ENCODE assay signal across 8 cellular contexts in the genomic region with DNA sequence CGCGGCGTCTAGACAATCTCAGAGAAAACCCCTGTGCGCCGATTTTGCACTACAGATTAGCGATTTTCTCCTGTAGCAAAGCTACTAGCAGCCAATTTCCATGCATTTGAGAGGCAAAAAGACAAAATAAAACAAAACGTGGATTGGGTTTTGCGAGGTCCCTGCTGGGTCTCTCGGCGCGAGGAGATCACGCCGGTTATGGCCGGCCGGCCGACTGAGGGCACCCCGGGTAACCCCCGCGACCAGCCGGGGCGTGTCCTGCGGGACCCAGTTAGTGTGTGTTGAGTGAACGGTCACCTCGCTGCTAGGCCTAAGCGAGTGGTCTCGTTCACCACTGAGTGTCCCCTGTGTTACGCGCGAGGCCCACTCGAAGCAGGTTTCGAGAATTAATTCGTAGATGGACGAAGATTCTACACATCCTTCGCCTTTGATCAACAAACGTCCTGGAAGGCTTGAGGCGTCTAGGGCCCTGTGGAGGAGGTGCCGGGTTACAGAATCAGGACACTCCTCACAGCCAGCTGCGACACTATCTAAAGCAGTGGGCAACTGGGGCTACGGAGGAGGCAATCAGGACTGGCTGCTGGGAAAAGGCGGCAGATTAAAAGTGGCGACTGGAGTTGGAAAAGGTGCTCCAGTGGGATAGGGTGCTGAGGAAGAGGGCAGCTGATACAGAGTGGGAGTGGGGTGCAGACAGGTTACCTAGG. TPM values are rescaled to one million over a fixed set of nuclear protein-coding genes. Genes with fewer than 3 reads are reported as not detected.
DNase-seq lines count a peak whose midpoint lies in the region; ATAC-seq, FAIRE-seq and TF ChIP-seq lines count a peak whose summit lies in the region.

No MANE protein-coding gene starts in this region.

- H3K36me3 Mint-ChIP-seq in activated T-cell treated with anti-CD3 and anti-CD28 coated beads, Interleukin-2, amount 50 U/mL, for 24 hours (ENCODE audit: low read depth) = peaks cover 40% of the 10 kb centered on the region

- H3K4me3 ChIP-seq in esophagus squamous epithelium (peak overlapping the region; percentile 72 to 100 (median 90)), neural cell (ENCODE audit: low read length) (peak overlapping the region; percentile 95)

- no peaks in the 10 kb centered on the region for H3K27me3 ChIP-seq in esophagus squamous epithelium
- H3K27me3 ChIP-seq in neural cell (ENCODE audit: insufficient read depth, low read depth, low read length) = no peaks in the 10 kb centered on the region

- H3K4me1 ChIP-seq in esophagus squamous epithelium = peaks cover 25 to 44% (median 30%) of the 10 kb centered on the region in 3 donors

- TF ChIP-seq EP300 in neural cell (conservative IDR thresholded peaks at IDR 0.05; ENCODE audit: poor library complexity, severe bottlenecking) = no peak

- peaks cover 0 to 16% (median 0%) of the 10 kb centered on the region in 3 donors for H3K36me3 ChIP-seq in esophagus squamous epithelium
- no peaks in the 10 kb centered on the region for H3K36me3 ChIP-seq in neural cell (ENCODE audit: insufficient read depth, low read length)

- H3K9ac ChIP-seq in neural cell (ENCODE audit: low read length) = peak overlapping the region; percentile 94

- H2AFZ ChIP-seq in neural cell (ENCODE audit: low read depth, low read length) = peak overlapping the region; percentile 66

- intact Hi-C loops in esophagus squamous epithelium (cut with DNase I) = no loop called here

- TF ChIP-seq RAD21 in neural cell (conservative IDR thresholded peaks at IDR 0.05) = no peak

- H4K20me1 ChIP-seq in neural cell (ENCODE audit: insufficient read depth) = peaks cover 6% of the 10 kb centered on the region

- peak overlapping the region; percentile 88 for H3K4me2 ChIP-seq in neural cell (ENCODE audit: low read length)

- no peaks in the 10 kb centered on the region for H3K9me2 ChIP-seq in neural cell (ENCODE audit: insufficient read depth, low read length)

- peak overlapping the region; percentile 86 for H3K4me3 Mint-ChIP-seq in activated T-cell treated with anti-CD3 and anti-CD28 coated beads, Interleukin-2, amount 50 U/mL, for 24 hours

- H3K9me3 Mint-ChIP-seq in activated T-cell treated with anti-CD3 and anti-CD28 coated beads, Interleukin-2, amount 50 U/mL, for 24 hours = no peaks in the 10 kb centered on the region

- FAIRE-seq in H54 (lab: Jason Lieb, UNC) (no peak), RCC 7860 (lab: Jason Lieb, UNC) (no peak)

- no peak for DNase-seq in activated T-cell treated with anti-CD3 and anti-CD28 coated beads, Interleukin-2, amount 50 U/mL, for 24 hours
- no peak for DNase-seq in activated T-cell treated with anti-CD3 and anti-CD28 coated beads for 4 hours
- peak; percentile 62 for DNase-seq in SK-N-DZ (ENCODE audit: low spot score)
- no peak for DNase-seq in esophagus squamous epithelium (lab: John Stamatoyannopoulos, UW)
- no peak for DNase-seq in H54 (ENCODE audit: insufficient read length, low spot score)
- no peak for DNase-seq in RCC 7860 (ENCODE audit: low spot score)

- no peaks in the 10 kb centered on the region for H3K9me3 ChIP-seq in esophagus squamous epithelium
- no peaks in the 10 kb centered on the region for H3K9me3 ChIP-seq in neural cell (ENCODE audit: low read length)

- H3F3A ChIP-seq in neural cell (ENCODE audit: insufficient read depth, low read length, poor library complexity, severe bottlenecking) = peaks cover 4% of the 10 kb centered on the region

- peaks cover 39% of the 10 kb centered on the region for H3K4me1 Mint-ChIP-seq in activated T-cell treated with anti-CD3 and anti-CD28 coated beads, Interleukin-2, amount 50 U/mL, for 24 hours (ENCODE audit: low read depth)

- H3K27ac ChIP-seq in esophagus squamous epithelium (peak overlapping the region; percentile 96 to 100 (median 98)), neural cell (ENCODE audit: low read length) (peak overlapping the region; percentile 95)

- H3K27me3 Mint-ChIP-seq in activated T-cell treated with anti-CD3 and anti-CD28 coated beads, Interleukin-2, amount 50 U/mL, for 24 hours = no peaks in the 10 kb centered on the region

- peaks cover 32% of the 10 kb centered on the region for H3K79me2 ChIP-seq in neural cell (replicated peaks; ENCODE audit: insufficient read depth, low read length)

- ATAC-seq in HG03521 (IDR thresholded peaks at IDR 0.05; ENCODE audit: unreplicated experiment) = no peak

- H3K27ac Mint-ChIP-seq in activated T-cell treated with anti-CD3 and anti-CD28 coated beads, Interleukin-2, amount 50 U/mL, for 24 hours = peak overlapping the region; percentile 92

- no peak for TF ChIP-seq POLR2A in esophagus squamous epithelium (IDR thresholded peaks at IDR 0.05)
- TF ChIP-seq POLR2A in H54 (IDR thresholded peaks at IDR 0.05; ENCODE audit: low read depth, low read length) = no peak; the same call in 1 of the 2 replicates

- 17 to 18% methylated on average over 14 to 32 of the region's 41 CpGs for WGBS in esophagus squamous epithelium, 2 donors

- TF ChIP-seq CTCF in esophagus squamous epithelium (IDR thresholded peaks at IDR 0.05) (no peak), neural cell (IDR thresholded peaks at IDR 0.05; ENCODE audit: poor library complexity, severe bottlenecking) (peak; percentile 7)

TF ChIP-seq in neural cell, 6 proteins besides CTCF, POLR2A, EP300 and RAD21:
- TF ChIP-seq SMC3 (conservative IDR thresholded peaks at IDR 0.05; ENCODE audit: poor library complexity) = no peak

RNA-seq across cellular contexts. Expression of a gene that starts 0.8 kb away (rescaled TPM):
- 259 and 280 TPM in 2 replicates for polyA plus RNA-seq in SK-N-DZ (2014; cell fraction: cytosol; rRNA removed)
- polyA plus RNA-seq in SK-N-DZ (2014; cell fraction: nucleus; rRNA removed) = 115 and 147 TPM in 2 replicates
- 100 to 1,000 TPM; 151 to 220 (median 188) TPM for total RNA-seq in esophagus squamous epithelium
- polyA plus RNA-seq in neural cell = 297 and 307 TPM in 2 replicates
- 169 and 187 TPM in 2 replicates for polyA minus RNA-seq in neural cell

RNA-seq across cellular contexts. Expression of a gene that starts 37.1 kb away (rescaled TPM):
- 71.5 and 78.8 TPM in 2 replicates for polyA plus RNA-seq in SK-N-DZ (2014; cell fraction: cytosol; rRNA removed)
- 29.8 and 42.3 TPM in 2 replicates for polyA plus RNA-seq in SK-N-DZ (2014; cell fraction: nucleus; rRNA removed)
- 10 to 100 TPM; 16.5 to 38.0 (median 22.0) TPM for total RNA-seq in esophagus squamous epithelium
- polyA plus RNA-seq in neural cell = 65.1 and 72.3 TPM in 2 replicates
- polyA minus RNA-seq in neural cell = 55.8 and 67.7 TPM in 2 replicates
